8 cellular contexts compared by ENCODE assay signal in genomic region chr14:91350813-91351507, GRCh38.
DNase-seq lines count a peak whose midpoint lies in the region; ATAC-seq and TF ChIP-seq lines count a peak whose summit lies in the region.

No MANE protein-coding gene starts in this region.

- H3K27me3 ChIP-seq in CD8-positive, alpha-beta T cell (ENCODE audit: insufficient read depth, low read length): no peaks in the 10 kb centered on the region

- H3K36me3 Mint-ChIP-seq in CD8-positive, alpha-beta T cell: peaks cover 50% of the 10 kb centered on the region
- peaks cover 20% of the 10 kb centered on the region for H3K36me3 Mint-ChIP-seq in activated T-cell treated with anti-CD3 and anti-CD28 coated beads, Interleukin-2, amount 50 U/mL, for 4 hours (ENCODE audit: insufficient read depth)
- no peaks in the 10 kb centered on the region for H3K36me3 Mint-ChIP-seq in natural killer cell treated with Interleukin-12 subunit alpha and Interleukin-12 subunit beta and Interleukin-15 and Interleukin-18, amount 100 ng/mL, for 72 hours

- no peaks in the 10 kb centered on the region for H3K9me3 Mint-ChIP-seq in CD8-positive, alpha-beta T cell
- H3K9me3 Mint-ChIP-seq in activated T-cell treated with anti-CD3 and anti-CD28 coated beads, Interleukin-2, amount 50 U/mL, for 4 hours: no peaks in the 10 kb centered on the region
- no peaks in the 10 kb centered on the region for H3K9me3 Mint-ChIP-seq in natural killer cell treated with Interleukin-12 subunit alpha and Interleukin-12 subunit beta and Interleukin-15 and Interleukin-18, amount 100 ng/mL, for 72 hours

- peaks cover 89% of the 10 kb centered on the region for H3K4me1 ChIP-seq in CD8-positive, alpha-beta T cell (ENCODE audit: insufficient read depth, low read length)

- POLR2A ChIA-PET in CD8-positive, alpha-beta T cell (lab: Charles Lee): interaction anchor here (0.6 to 3.6 kb wide), 18 partner anchors 9 to 65 kb away, joined by 3 to 28 read pairs (median 4); no protein-coding TSS in a partner anchor

- no peaks in the 10 kb centered on the region for H3K36me3 ChIP-seq in CD8-positive, alpha-beta T cell (ENCODE audit: insufficient read depth, low read length)

- peak in 4 of 7 experiments; percentile 52 to 79 (median 64) for DNase-seq in CD8-positive, alpha-beta T cell
- peak; percentile 45 for DNase-seq in activated T-cell treated with anti-CD3 and anti-CD28 coated beads, Interleukin-2, amount 50 U/mL, for 4 hours
- DNase-seq in natural killer cell treated with Interleukin-12 subunit alpha and Interleukin-12 subunit beta and Interleukin-15 and Interleukin-18, amount 100 ng/mL, for 72 hours (ENCODE audit: low spot score): peak; percentile 72
- DNase-seq in omental fat pad (ENCODE audit: low spot score) (no peak), amniotic stem cell (lab: John Stamatoyannopoulos, UW) (no peak), T-helper 9 cell (no peak)

- no peak for TF ChIP-seq CTCF in CD8-positive, alpha-beta T cell (IDR thresholded peaks at IDR 0.05)
- TF ChIP-seq CTCF in omental fat pad (IDR thresholded peaks at IDR 0.05): no peak

- intact Hi-C loops in CD8-positive, alpha-beta T cell (cut with DNase I, micrococcal nuclease): loop anchor here (1.0 to 2.0 kb wide), 3 partner anchors 16 to 67 kb away; no protein-coding TSS in a partner anchor

- CTCF ChIA-PET in CD8-positive, alpha-beta T cell (lab: Charles Lee): interaction anchor here (0.6 to 14.1 kb wide), 10 partner anchors 10 to 67 kb away, joined by 3 to 163 read pairs (median 4); partner anchors contain the start of gene CCDC88C

- H3K4me3 Mint-ChIP-seq in CD8-positive, alpha-beta T cell: peak overlapping the region; percentile 86
- H3K4me3 Mint-ChIP-seq in activated T-cell treated with anti-CD3 and anti-CD28 coated beads, Interleukin-2, amount 50 U/mL, for 4 hours: peak overlapping the region; percentile 72
- H3K4me3 Mint-ChIP-seq in natural killer cell treated with Interleukin-12 subunit alpha and Interleukin-12 subunit beta and Interleukin-15 and Interleukin-18, amount 100 ng/mL, for 72 hours: peak overlapping the region; percentile 88

- H3K27ac Mint-ChIP-seq in CD8-positive, alpha-beta T cell: peak overlapping the region; percentile 94
- H3K27ac Mint-ChIP-seq in natural killer cell treated with Interleukin-12 subunit alpha and Interleukin-12 subunit beta and Interleukin-15 and Interleukin-18, amount 100 ng/mL, for 72 hours: peak overlapping the region; percentile 92 to 93

- peak overlapping the region; percentile 27 for H3K4me3 ChIP-seq in CD8-positive, alpha-beta T cell (ENCODE audit: low read depth, low read length)

- H3K27ac ChIP-seq in CD8-positive, alpha-beta T cell (ENCODE audit: low read depth, low read length): peak overlapping the region; percentile 45

- H3K9me3 ChIP-seq in CD8-positive, alpha-beta T cell (ENCODE audit: low read length): no peaks in the 10 kb centered on the region

- ATAC-seq in CD8-positive, alpha-beta T cell: peak; percentile 60
- peak; percentile 71 for ATAC-seq in GM19468 (IDR thresholded peaks at IDR 0.05; ENCODE audit: extremely low read depth, unreplicated experiment)
- peak; percentile 57 for ATAC-seq in HG03565 (IDR thresholded peaks at IDR 0.05; ENCODE audit: unreplicated experiment)
- ATAC-seq in activated T-cell treated with anti-CD3 and anti-CD28 coated beads, Interleukin-2, amount 50 U/mL, for 4 hours: peak; percentile 69 to 73
- peak; percentile 78 to 81 for ATAC-seq in natural killer cell treated with Interleukin-12 subunit alpha and Interleukin-12 subunit beta and Interleukin-15 and Interleukin-18, amount 100 ng/mL, for 72 hours
- ATAC-seq in omental fat pad (ENCODE audit: low FRiP score): no peak

- H3K4me1 Mint-ChIP-seq in CD8-positive, alpha-beta T cell (ENCODE audit: low read depth): peaks cover 90% of the 10 kb centered on the region
- peaks cover 92% of the 10 kb centered on the region for H3K4me1 Mint-ChIP-seq in activated T-cell treated with anti-CD3 and anti-CD28 coated beads, Interleukin-2, amount 50 U/mL, for 4 hours (ENCODE audit: low read depth)
- peaks cover 85 to 96% of the 10 kb centered on the region in 2 donors for H3K4me1 Mint-ChIP-seq in natural killer cell treated with Interleukin-12 subunit alpha and Interleukin-12 subunit beta and Interleukin-15 and Interleukin-18, amount 100 ng/mL, for 72 hours (ENCODE audit: low read depth in 2 of 2)

- H3K27me3 Mint-ChIP-seq in CD8-positive, alpha-beta T cell (ENCODE audit: low read depth): no peaks in the 10 kb centered on the region
- no peaks in the 10 kb centered on the region for H3K27me3 Mint-ChIP-seq in activated T-cell treated with anti-CD3 and anti-CD28 coated beads, Interleukin-2, amount 50 U/mL, for 4 hours (ENCODE audit: low read depth)
- no peaks in the 10 kb centered on the region for H3K27me3 Mint-ChIP-seq in natural killer cell treated with Interleukin-12 subunit alpha and Interleukin-12 subunit beta and Interleukin-15 and Interleukin-18, amount 100 ng/mL, for 72 hours

Comparison
In these comparisons a context has a peak if more than half of its experiments do, and no peak if none do; other contexts are left out.
1. DNase-seq: peak in CD8-positive, alpha-beta T cell (4 of 7), activated T-cell treated with anti-CD3 and anti-CD28 coated beads, Interleukin-2, amount 50 U/mL, for 4 hours (single experiment) and natural killer cell treated with Interleukin-12 subunit alpha and Interleukin-12 subunit beta and Interleukin-15 and Interleukin-18, amount 100 ng/mL, for 72 hours (single experiment); none in omental fat pad (single experiment), amniotic stem cell (single experiment) and T-helper 9 cell (single experiment).
2. Peak in every context shown above with its lines, with median percentiles within 50 percentile points of each other: H3K4me3 Mint-ChIP-seq.